Comparison of ENCODE assay signal across 1 cellular context in genomic region chr16:28210979-28211505, GRCh38.
TF ChIP-seq lines count a peak whose summit lies in the region.

No MANE protein-coding gene starts in this region.

TF ChIP-seq in HEK293, 187 proteins besides CTCF, POLR2A, EP300 and RAD21 (continued from another document and continues in another):
- TF ChIP-seq ZNF639 (tag by site-specific recombination; IDR thresholded peaks at IDR 0.05): no peak
- TF ChIP-seq ZNF76 (tag by site-specific recombination; IDR thresholded peaks at IDR 0.05; ENCODE audit: borderline replicate concordance, low read depth): peak; percentile 31; the same call in 1 of the 2 replicates
- TF ChIP-seq YY1 (tag by site-specific recombination; IDR thresholded peaks at IDR 0.05): peak; percentile 53; the same call in 1 of the 2 replicates
- peak; percentile 90 for TF ChIP-seq PATZ1 (tag by site-specific recombination; IDR thresholded peaks at IDR 0.05)
- peak; percentile 75 for TF ChIP-seq PRDM10 (tag by site-specific recombination; IDR thresholded peaks at IDR 0.05)
- no peak for TF ChIP-seq MZF1 (tag by site-specific recombination; IDR thresholded peaks at IDR 0.05; ENCODE audit: borderline replicate concordance)
- TF ChIP-seq ZNF157 (tag by site-specific recombination; IDR thresholded peaks at IDR 0.05): no peak
- peak; percentile 72; the same call in 1 of the 2 replicates for TF ChIP-seq KLF16 (tag by site-specific recombination; IDR thresholded peaks at IDR 0.05)
- no peak for TF ChIP-seq ZNF488 (tag by site-specific recombination; IDR thresholded peaks at IDR 0.05)
- TF ChIP-seq ZNF155 (tag by site-specific recombination; IDR thresholded peaks at IDR 0.05): no peak
- TF ChIP-seq ATF2 (tag by site-specific recombination; IDR thresholded peaks at IDR 0.05; ENCODE audit: low read depth): no peak
- TF ChIP-seq ZNF544 (tag by site-specific recombination; IDR thresholded peaks at IDR 0.05): no peak
- TF ChIP-seq PRDM1 (tag by site-specific recombination; IDR thresholded peaks at IDR 0.05): no peak
- TF ChIP-seq ZNF707 (tag by site-specific recombination; IDR thresholded peaks at IDR 0.05): no peak
- TF ChIP-seq ZNF48 (tag by site-specific recombination; IDR thresholded peaks at IDR 0.05): no peak
- no peak for TF ChIP-seq ZBTB10 (tag by site-specific recombination; IDR thresholded peaks at IDR 0.05)
- no peak for TF ChIP-seq ZNF114 (tag by site-specific recombination; IDR thresholded peaks at IDR 0.05)
- no peak for TF ChIP-seq ZBTB21 (tag by site-specific recombination; IDR thresholded peaks at IDR 0.05)
- no peak for TF ChIP-seq ZNF16 (tag by site-specific recombination; IDR thresholded peaks at IDR 0.05; ENCODE audit: low read depth)
- no peak for TF ChIP-seq ZNF658 (tag by site-specific recombination; IDR thresholded peaks at IDR 0.05)
- no peak for TF ChIP-seq ZNF571 (tag by site-specific recombination; IDR thresholded peaks at IDR 0.05)
- TF ChIP-seq ZNF37A (tag by site-specific recombination; IDR thresholded peaks at IDR 0.05): no peak
- no peak for TF ChIP-seq ZNF280C (tag by site-specific recombination; IDR thresholded peaks at IDR 0.05)
- no peak for TF ChIP-seq ZNF791 (tag by site-specific recombination; IDR thresholded peaks at IDR 0.05)
- no peak for TF ChIP-seq ZNF132 (tag by site-specific recombination; IDR thresholded peaks at IDR 0.05; ENCODE audit: borderline replicate concordance)
- TF ChIP-seq ZNF324 (tag by site-specific recombination; IDR thresholded peaks at IDR 0.05): peak; percentile 60; the same call in 1 of the 2 replicates
- TF ChIP-seq ZSCAN30 (tag by site-specific recombination; IDR thresholded peaks at IDR 0.05): peak; percentile 83
- no peak for TF ChIP-seq ZNF366 (tag by site-specific recombination; conservative IDR thresholded peaks at IDR 0.05)
- TF ChIP-seq ZNF121 (tag by site-specific recombination; IDR thresholded peaks at IDR 0.05): no peak
- TF ChIP-seq ZNF404 (tag by site-specific recombination; IDR thresholded peaks at IDR 0.05): no peak
- peak; percentile 76 for TF ChIP-seq YY2 (tag by site-specific recombination; IDR thresholded peaks at IDR 0.05)
- no peak for TF ChIP-seq BCL11A (tag by site-specific recombination; IDR thresholded peaks at IDR 0.05; ENCODE audit: low read depth)
- no peak for TF ChIP-seq ZNF274 (IDR thresholded peaks at IDR 0.05; ENCODE audit: low read length)
- no peak for TF ChIP-seq ZNF274 (tag by site-specific recombination; IDR thresholded peaks at IDR 0.05; ENCODE audit: borderline replicate concordance)
- no peak for TF ChIP-seq INSM2 (tag by site-specific recombination; IDR thresholded peaks at IDR 0.05)
- 0 out of 2 replicates have a peak, but pooled peaks have one; percentile 23 for TF ChIP-seq REST (tag by site-specific recombination; IDR thresholded peaks at IDR 0.05)
- TF ChIP-seq SP2 (tag by site-specific recombination; IDR thresholded peaks at IDR 0.05): peak; percentile 49; the same call in 1 of the 2 replicates
